In the genomic region with DNA sequence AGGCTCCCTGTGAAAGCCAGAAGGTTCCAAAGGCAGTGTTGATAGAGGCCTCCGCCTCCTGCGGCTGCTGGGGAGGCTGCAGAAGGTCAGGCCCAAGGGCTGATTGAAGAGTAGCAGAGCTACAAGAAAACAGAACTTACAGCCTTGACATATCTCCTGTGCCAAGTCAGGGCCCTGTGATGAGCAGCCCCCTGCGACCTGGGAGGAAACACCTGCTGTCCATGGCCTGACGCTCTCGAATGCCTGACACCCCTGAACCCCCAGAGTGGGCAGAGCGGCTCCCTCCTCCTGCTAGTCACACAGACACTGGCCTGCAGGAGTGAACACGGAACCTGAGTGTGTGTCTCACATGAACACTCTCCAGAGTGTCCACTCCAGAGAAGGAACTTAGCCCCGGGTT, we compare ENCODE assay signal across 19 cellular contexts.
"Had no signal": no experiment of that assay in that cellular context is flagged by ENCODE, and none has a peak within 500 bp of the region (broad histone marks: within the 10 kb centered on the region; RNA-seq: fewer than 3 reads in every experiment).

No MANE protein-coding gene starts in this region.

- H3K4me3 ChIP-seq: esophagus muscularis mucosa, gastrocnemius medialis, heart right ventricle, left ventricle myocardium inferior, lower lobe of right lung, testis, tibial nerve had no signal

- ATAC-seq: effector memory CD8-positive, alpha-beta T cell; gastrocnemius medialis; heart right ventricle; left cardiac atrium; lower lobe of right lung; naive thymus-derived CD8-positive, alpha-beta T cell; stimulated activated memory B cell treated with anti-CD40 and anti-IgM and Interleukin-4, amounts not matched to agents 10 μg/mL and 1 μg/mL and 100 μg/mL, for 72 hours; stimulated activated naive CD8-positive, alpha-beta T cell treated with anti-CD3 and anti-CD28 coated beads, Interleukin-15, amount 100 ng/mL, for 72 hours had no signal

- H3K27ac Mint-ChIP-seq: dendritic cell treated with granulocyte-macrophage colony-stimulating factor and Interleukin-4, amounts not matched to agents 40 ng/mL and 50 ng/mL, for 4 days; effector memory CD8-positive, alpha-beta T cell; memory B cell; stimulated activated memory B cell treated with anti-CD40 and anti-IgM and Interleukin-4, amounts not matched to agents 10 μg/mL and 1 μg/mL and 100 μg/mL, for 72 hours; stimulated activated naive CD8-positive, alpha-beta T cell treated with anti-CD3 and anti-CD28 coated beads, Interleukin-15, amount 100 ng/mL, for 72 hours had no signal

- H3K27me3 ChIP-seq: testis, tibial nerve had no signal

- H3K36me3 Mint-ChIP-seq: memory B cell; naive thymus-derived CD8-positive, alpha-beta T cell; stimulated activated memory B cell treated with anti-CD40 and anti-IgM and Interleukin-4, amounts not matched to agents 10 μg/mL and 1 μg/mL and 100 μg/mL, for 72 hours had no signal

- H3K4me3 Mint-ChIP-seq: dendritic cell treated with granulocyte-macrophage colony-stimulating factor and Interleukin-4, amounts not matched to agents 40 ng/mL and 50 ng/mL, for 4 days; effector memory CD8-positive, alpha-beta T cell; memory B cell; naive thymus-derived CD8-positive, alpha-beta T cell; stimulated activated memory B cell treated with anti-CD40 and anti-IgM and Interleukin-4, amounts not matched to agents 10 μg/mL and 1 μg/mL and 100 μg/mL, for 72 hours; stimulated activated naive CD8-positive, alpha-beta T cell treated with anti-CD3 and anti-CD28 coated beads, Interleukin-15, amount 100 ng/mL, for 72 hours had no signal

- DNase-seq: effector memory CD8-positive, alpha-beta T cell; gastrocnemius medialis; heart right ventricle; hypothalamus; left cardiac atrium; left ventricle myocardium inferior; lower lobe of right lung; naive thymus-derived CD8-positive, alpha-beta T cell; small intestine; stimulated activated CD4-positive, alpha-beta T cell treated with anti-CD3 and anti-CD28 coated beads, Interleukin-2, amount 100 ng/mL, for 48 hours; stimulated activated CD8-positive, alpha-beta memory T cell treated with anti-CD3 and anti-CD28 coated beads, Interleukin-4, amount 100 ng/mL, for 48 hours; stimulated activated naive CD8-positive, alpha-beta T cell treated with anti-CD3 and anti-CD28 coated beads, Interleukin-15, amount 100 ng/mL, for 72 hours; testis had no signal

- H3K36me3 ChIP-seq: esophagus muscularis mucosa, gastrocnemius medialis, heart right ventricle, left ventricle myocardium inferior, lower lobe of right lung, tibial nerve had no signal

- H3K4me1 ChIP-seq: esophagus muscularis mucosa, gastrocnemius medialis, heart right ventricle, left ventricle myocardium inferior, lower lobe of right lung, testis, tibial nerve had no signal

- H3K4me1 Mint-ChIP-seq: stimulated activated naive CD8-positive, alpha-beta T cell treated with anti-CD3 and anti-CD28 coated beads, Interleukin-15, amount 100 ng/mL, for 72 hours had no signal

- H3K27ac ChIP-seq: epithelial cell of prostate, esophagus muscularis mucosa, gastrocnemius medialis, heart right ventricle, left ventricle myocardium inferior, lower lobe of right lung, testis, tibial nerve had no signal

- H3K9me3 ChIP-seq: esophagus muscularis mucosa, gastrocnemius medialis, heart right ventricle, left ventricle myocardium inferior, lower lobe of right lung, testis, tibial nerve had no signal

- H3K9me3 Mint-ChIP-seq: dendritic cell treated with granulocyte-macrophage colony-stimulating factor and Interleukin-4, amounts not matched to agents 40 ng/mL and 50 ng/mL, for 4 days; effector memory CD8-positive, alpha-beta T cell; memory B cell; naive thymus-derived CD8-positive, alpha-beta T cell; stimulated activated memory B cell treated with anti-CD40 and anti-IgM and Interleukin-4, amounts not matched to agents 10 μg/mL and 1 μg/mL and 100 μg/mL, for 72 hours; stimulated activated naive CD8-positive, alpha-beta T cell treated with anti-CD3 and anti-CD28 coated beads, Interleukin-15, amount 100 ng/mL, for 72 hours had no signal
